ENCODE assay signal across 11 cellular contexts in genomic region chr9:74499770-74500583, GRCh38. TPM values are rescaled to one million over a fixed set of nuclear protein-coding genes. Genes with fewer than 3 reads are reported as not detected.
DNase-seq lines count a peak whose midpoint lies in the region; ATAC-seq and TF ChIP-seq lines count a peak whose summit lies in the region.
"Had no signal": no experiment of that assay in that cellular context is flagged by ENCODE, and none has a peak within 500 bp of the region (broad histone marks: within the 10 kb centered on the region; RNA-seq: fewer than 3 reads in every experiment).

No MANE protein-coding gene starts in this region.

- H3K4me1 ChIP-seq in iPS DF 6.9 (ENCODE audit: control insufficient read depth, insufficient read depth, low read length) = no peaks in the 10 kb centered on the region
- peaks cover 7 to 33% of the 10 kb centered on the region in 2 donors for H3K4me1 ChIP-seq in gastrocnemius medialis

- no peaks in the 10 kb centered on the region for H3K36me3 ChIP-seq in H7 (replicated peaks; ENCODE audit: control insufficient read depth, insufficient read depth, low read length)
- no peaks in the 10 kb centered on the region for H3K36me3 ChIP-seq in iPS DF 6.9 (ENCODE audit: control insufficient read depth, insufficient read depth, low read length)
- H3K36me3 ChIP-seq in gastrocnemius medialis = no peaks in the 10 kb centered on the region

- H3K27ac ChIP-seq in iPS DF 6.9 (ENCODE audit: low read length) (no peak overlapping the region), gastrocnemius medialis (no peak overlapping the region)

- no peak overlapping the region for H3K27ac Mint-ChIP-seq in activated naive CD8-positive, alpha-beta T cell treated with anti-CD3 and anti-CD28 coated beads for 36 hours

- peaks cover 71% of the 10 kb centered on the region for H3K27me3 Mint-ChIP-seq in activated naive CD8-positive, alpha-beta T cell treated with anti-CD3 and anti-CD28 coated beads for 36 hours

- in situ Hi-C loops in gastrocnemius medialis (cut with MboI; ENCODE audit: low sequenced_read_pairs in 4 of 4) = no loop called here

- H3K4me3 Mint-ChIP-seq in activated naive CD8-positive, alpha-beta T cell treated with anti-CD3 and anti-CD28 coated beads for 36 hours = peak overlapping the region; percentile 35

- WGBS in iPS DF 6.9 (ENCODE audit: insufficient coverage, insufficient read length) = no CpG with 5 or more reads among the region's 32 CpGs

- no peak for TF ChIP-seq CTCF in gastrocnemius medialis (IDR thresholded peaks at IDR 0.05 in 4 of 5, conservative IDR thresholded peaks at IDR 0.05 in 1 of 5)

- ATAC-seq in gastrocnemius medialis (no peak), GM21447 (IDR thresholded peaks at IDR 0.05; ENCODE audit: unreplicated experiment) (no peak), HG03432 (IDR thresholded peaks at IDR 0.05; ENCODE audit: unreplicated experiment) (no peak)

- H3K27me3 ChIP-seq in H7 (ENCODE audit: control insufficient read depth, insufficient read depth, low read length) = peaks cover 59% of the 10 kb centered on the region
- peaks cover 24% of the 10 kb centered on the region; the same call in 1 of the 2 replicates for H3K27me3 ChIP-seq in iPS DF 6.9 (ENCODE audit: control insufficient read depth, insufficient read depth, low read length)
- peaks cover 18 to 26% (median 21%) of the 10 kb centered on the region in 3 donors for H3K27me3 ChIP-seq in gastrocnemius medialis

- TF ChIP-seq POLR2A in gastrocnemius medialis (IDR thresholded peaks at IDR 0.05) = no peak

- H3K9me3 ChIP-seq in iPS DF 6.9 (ENCODE audit: control insufficient read depth, insufficient read depth, low read length) (no peaks in the 10 kb centered on the region), gastrocnemius medialis (no peaks in the 10 kb centered on the region)

- H3K4me1 Mint-ChIP-seq in activated naive CD8-positive, alpha-beta T cell treated with anti-CD3 and anti-CD28 coated beads for 36 hours = peaks cover 29% of the 10 kb centered on the region

- DNase-seq in H7 (peak; percentile 30), iPS DF 6.9 (ENCODE audit: low read depth, low spot score) (no peak), gastrocnemius medialis (no peak), HT-29 (ENCODE audit: low spot score) (no peak), hepatic stellate cell (ENCODE audit: low spot score) (no peak)
- no peak for DNase-seq in activated naive CD8-positive, alpha-beta T cell treated with anti-CD3 and anti-CD28 coated beads for 36 hours
- DNase-seq: NCI-H1092 treated with DMSO at 0.1 percent for 48 hours had no signal

- H3K4me3 ChIP-seq in H7 (ENCODE audit: insufficient read depth, low read depth, low read length) (peak overlapping the region; percentile 68), iPS DF 6.9 (ENCODE audit: low read length) (peak overlapping the region; percentile 50; the same call in 1 of the 2 replicates), gastrocnemius medialis (peak overlapping the region; percentile 64 to 84 (median 64))

- intact Hi-C loops in gastrocnemius medialis (cut with DNase I; ENCODE audit: low total_unique reads) = no loop called here

- H3K36me3 Mint-ChIP-seq in activated naive CD8-positive, alpha-beta T cell treated with anti-CD3 and anti-CD28 coated beads for 36 hours = no peaks in the 10 kb centered on the region

- H3K9me3 Mint-ChIP-seq in activated naive CD8-positive, alpha-beta T cell treated with anti-CD3 and anti-CD28 coated beads for 36 hours = peaks cover 1% of the 10 kb centered on the region

RNA-seq across cellular contexts. Expression of gene RORB, which starts 2.8 kb away (rescaled TPM):
- total RNA-seq in H7 (2014; rRNA removed; shearing (Covaris generic)) = 0.52 and 0.73 TPM in 2 replicates
- total RNA-seq in activated naive CD8-positive, alpha-beta T cell treated with anti-CD3 and anti-CD28 coated beads for 36 hours = under 1 TPM; 0.02 to 0.04 TPM
- under 1 TPM in 1 of 4 donors, not detected in 3; 0.10 TPM for total RNA-seq in gastrocnemius medialis
- not detected in 2 replicates for total RNA-seq in HT-29 (2014; rRNA removed; shearing (Covaris generic))
- total RNA-seq: dermis microvascular lymphatic vessel endothelial cell, renal cortical epithelial cell had no signal
